Comparison of ENCODE assay signal across 12 cellular contexts in the genomic region with DNA sequence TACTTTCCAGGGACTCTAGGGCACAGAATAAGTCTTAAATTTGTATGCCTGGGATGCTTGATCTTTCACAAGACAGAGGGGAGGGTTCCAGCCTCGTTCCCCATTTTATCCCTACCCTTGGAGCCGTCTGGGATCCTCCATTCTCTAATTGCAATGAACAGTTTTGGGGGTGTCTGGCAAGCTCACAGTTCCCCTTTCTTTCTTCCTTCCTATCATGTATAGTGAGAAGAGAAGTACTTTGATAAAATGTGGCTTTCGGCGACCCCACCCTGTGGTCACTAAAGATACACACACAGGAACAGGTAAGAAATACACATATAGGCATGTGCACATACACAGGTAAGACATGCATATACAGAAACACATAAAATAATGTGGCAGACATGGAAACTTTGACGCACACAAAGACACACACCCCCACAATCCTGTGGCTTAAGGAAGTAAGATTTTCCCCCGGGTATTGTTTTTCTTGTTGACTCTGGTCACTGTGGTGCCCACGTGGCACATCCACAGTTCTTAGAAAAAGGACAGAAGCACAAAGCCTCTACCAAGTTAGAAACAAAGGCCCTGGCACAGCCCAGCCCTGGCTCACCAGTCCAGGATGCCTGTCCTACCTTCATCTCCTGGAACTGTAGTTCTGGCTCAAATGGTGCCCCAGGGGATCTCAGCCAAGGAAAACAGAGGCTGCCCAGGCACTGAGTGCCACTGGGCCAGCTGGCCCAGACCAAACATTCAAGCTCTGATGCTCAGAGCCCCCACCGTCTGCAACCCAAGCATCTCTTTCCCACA. TPM values are rescaled to one million over a fixed set of nuclear protein-coding genes. Genes with fewer than 3 reads are reported as not detected.
DNase-seq lines count a peak whose midpoint lies in the region; ATAC-seq and TF ChIP-seq lines count a peak whose summit lies in the region.
"Had no signal": no experiment of that assay in that cellular context is flagged by ENCODE, and none has a peak within 500 bp of the region (broad histone marks: within the 10 kb centered on the region; RNA-seq: fewer than 3 reads in every experiment).

No MANE protein-coding gene starts in this region.

- no peak overlapping the region for H3K4me3 ChIP-seq in left ventricle myocardium inferior
- no peak overlapping the region for H3K4me3 ChIP-seq in tibial artery
- no peak overlapping the region for H3K4me3 ChIP-seq in PC-9
- H3K4me3 ChIP-seq: psoas muscle had no signal

- no peak overlapping the region for H4K91ac ChIP-seq in H9 (ENCODE audit: insufficient read length, low read depth, low read length)

- no peaks in the 10 kb centered on the region for H3K27me3 Mint-ChIP-seq in activated CD8-positive, alpha-beta T cell treated with anti-CD3 and anti-CD28 coated beads for 36 hours
- H3K27me3 Mint-ChIP-seq in H9 (ENCODE audit: low read depth): peaks cover 16% of the 10 kb centered on the region

- H3K4me2 ChIP-seq in PC-9 (no peak overlapping the region), H9 (ENCODE audit: insufficient read depth, insufficient read length, low read length) (no peak overlapping the region)
- H3K4me2 ChIP-seq: KMS-11 had no signal

- no peaks in the 10 kb centered on the region for H3K9me3 ChIP-seq in left ventricle myocardium inferior (replicated peaks)
- no peaks in the 10 kb centered on the region for H3K9me3 ChIP-seq in tibial artery
- H3K9me3 ChIP-seq in PC-9 (ENCODE audit: insufficient read depth, low read depth): no peaks in the 10 kb centered on the region
- no peaks in the 10 kb centered on the region for H3K9me3 ChIP-seq in H9 (ENCODE audit: control insufficient read depth, low read depth, low read length)
- H3K9me3 ChIP-seq: psoas muscle had no signal

- no peaks in the 10 kb centered on the region for H3K9me2 ChIP-seq in PC-9 (ENCODE audit: insufficient read depth)

- H2BK120ac ChIP-seq in H9 (ENCODE audit: low read depth, low read length, poor library complexity, severe bottlenecking): no peak overlapping the region

- intact Hi-C loops in Right ventricle myocardium inferior (cut with DNase I) (no loop called here), left ventricle myocardium inferior (cut with micrococcal nuclease) (no loop called here), tibial artery (cut with DNase I; ENCODE audit: low total_unique reads) (loop anchor here (2.0 to 5.0 kb wide), 2 partner anchors 85 to 144 kb away; partner anchors contain the start of gene B4GALT1), PC-9 (cut with micrococcal nuclease; ENCODE audit: unreplicated experiment) (loop anchor here (2.0 kb wide), 1 partner anchor 24 kb away; no protein-coding TSS in a partner anchor)
- intact Hi-C loops in activated CD8-positive, alpha-beta T cell treated with anti-CD3 and anti-CD28 coated beads for 36 hours (cut with micrococcal nuclease): no loop called here

- TF ChIP-seq CTCF in left ventricle myocardium inferior (IDR thresholded peaks at IDR 0.05; ENCODE audit: borderline replicate concordance) (no peak), tibial artery (IDR thresholded peaks at IDR 0.05) (no peak), PC-9 (conservative IDR thresholded peaks at IDR 0.05) (no peak), H9 (conservative IDR thresholded peaks at IDR 0.05) (no peak)
- no peak for TF ChIP-seq CTCF in activated CD8-positive, alpha-beta T cell treated with anti-CD3 and anti-CD28 coated beads for 36 hours (IDR thresholded peaks at IDR 0.05)

- H3K27ac Mint-ChIP-seq in activated CD8-positive, alpha-beta T cell treated with anti-CD3 and anti-CD28 coated beads for 36 hours: peak overlapping the region; percentile 76
- H3K27ac Mint-ChIP-seq in H9: no peak overlapping the region

- H3K14ac ChIP-seq in H9 (ENCODE audit: insufficient read depth, low read length): no peak overlapping the region

- H3K4me3 Mint-ChIP-seq in activated CD8-positive, alpha-beta T cell treated with anti-CD3 and anti-CD28 coated beads for 36 hours: peak overlapping the region; percentile 2
- no peak overlapping the region; a peak in 1 of 5 replicates for H3K4me3 Mint-ChIP-seq in H9

- CTCF ChIA-PET in activated CD8-positive, alpha-beta T cell treated with anti-CD3 and anti-CD28 coated beads for 36 hours (lab: Charles Lee): interaction anchor here (0.6 to 3.1 kb wide), 5 partner anchors 11 to 143 kb away, joined by 3 to 25 read pairs (median 3); partner anchors contain the start of gene B4GALT1
- CTCF ChIA-PET in PC-9 (lab: Charles Lee): no interaction called here

- no peak overlapping the region for H2BK5ac ChIP-seq in H9 (ENCODE audit: insufficient read length, low read length)

- WGBS in H9 (ENCODE audit: extremely low coverage, insufficient read length, low lambda C conversion rate): no CpG with 5 or more reads among the region's 8 CpGs

- DNase-seq in Right ventricle myocardium inferior (ENCODE audit: missing footprints) (no peak), left ventricle myocardium inferior (no peak), kidney glomerular epithelial cell (lab: John Stamatoyannopoulos, UW) (peak; percentile 2), tibial artery (peak; percentile 41 to 76), PC-9 (no peak), H9 (no peak), NCI-H526 treated with DMSO at 0.1 percent for 48 hours (lab: John Stamatoyannopoulos, UW) (no peak)
- DNase-seq in activated CD8-positive, alpha-beta T cell treated with anti-CD3 and anti-CD28 coated beads for 36 hours: peak; percentile 39
- DNase-seq: AML-193, OCI-M1 had no signal

- no peaks in the 10 kb centered on the region for H3K23me2 ChIP-seq in H9 (ENCODE audit: insufficient read length, low read depth, low read length, poor library complexity, severe bottlenecking)

- no peaks in the 10 kb centered on the region for H3K36me3 Mint-ChIP-seq in activated CD8-positive, alpha-beta T cell treated with anti-CD3 and anti-CD28 coated beads for 36 hours (ENCODE audit: low read depth)
- no peaks in the 10 kb centered on the region; a peak in 1 of 7 replicates for H3K36me3 Mint-ChIP-seq in H9 (ENCODE audit: insufficient read depth in 1 of 3, low read depth in 3 of 3)

- H3K27ac ChIP-seq in left ventricle myocardium inferior (replicated peaks) (no peak overlapping the region), tibial artery (peak overlapping the region; percentile 6 to 37), PC-9 (no peak overlapping the region), H9 (ENCODE audit: insufficient read length, low read depth, low read length) (no peak overlapping the region)
- H3K27ac ChIP-seq: KMS-11, psoas muscle had no signal

- H2AFZ ChIP-seq in PC-9 (no peak overlapping the region), H9 (ENCODE audit: low read length) (no peak overlapping the region)

- no peak overlapping the region for H3K4ac ChIP-seq in H9 (ENCODE audit: low read depth, low read length)

- no peaks in the 10 kb centered on the region for H3K79me1 ChIP-seq in H9 (ENCODE audit: insufficient read depth, low read depth, low read length, poor library complexity, severe bottlenecking)

- no peaks in the 10 kb centered on the region for H3K27me3 ChIP-seq in left ventricle myocardium inferior (ENCODE audit: low read depth)
- H3K27me3 ChIP-seq in tibial artery: no peaks in the 10 kb centered on the region
- H3K27me3 ChIP-seq in PC-9 (ENCODE audit: insufficient read depth, low read depth): no peaks in the 10 kb centered on the region
- no peaks in the 10 kb centered on the region for H3K27me3 ChIP-seq in H9 (ENCODE audit: insufficient read depth, low read length)

- H3K23ac ChIP-seq in H9 (ENCODE audit: insufficient read length, low read depth, low read length): no peak overlapping the region

- no peak overlapping the region for H3K18ac ChIP-seq in H9 (ENCODE audit: insufficient read length, low read depth, low read length)

- H2BK20ac ChIP-seq in H9 (ENCODE audit: low read depth, low read length, poor library complexity, severe bottlenecking): no peak overlapping the region

- H3K56ac ChIP-seq in H9 (ENCODE audit: insufficient read length, low read depth, low read length): no peak overlapping the region

- H2BK12ac ChIP-seq in H9 (ENCODE audit: insufficient read length, low read depth, low read length): no peak overlapping the region

- H3K4me1 ChIP-seq in left ventricle myocardium inferior (peaks cover 26% of the 10 kb centered on the region), tibial artery (peaks cover 0 to 31% (median 24%) of the 10 kb centered on the region in 4 donors), PC-9 (replicated peaks; ENCODE audit: insufficient read depth) (peaks cover 17% of the 10 kb centered on the region), H9 (ENCODE audit: insufficient read depth, low read length) (no peaks in the 10 kb centered on the region)

- no peak overlapping the region for H2BK15ac ChIP-seq in H9 (ENCODE audit: low read depth, low read length)

- no peak overlapping the region for H3K9ac ChIP-seq in H9 (ENCODE audit: extremely low read depth, insufficient read length, low read length)
- H3K9ac ChIP-seq: KMS-11 had no signal

- peaks cover under 1% of the 10 kb centered on the region; the same call in 1 of the 2 replicates for H3F3A ChIP-seq in PC-9 (ENCODE audit: insufficient read depth, low read depth)

- H3K79me2 ChIP-seq in PC-9 (ENCODE audit: low read depth) (no peaks in the 10 kb centered on the region), H9 (ENCODE audit: insufficient read depth, low read length) (no peaks in the 10 kb centered on the region)

- peaks cover 14% of the 10 kb centered on the region for H3K4me1 Mint-ChIP-seq in activated CD8-positive, alpha-beta T cell treated with anti-CD3 and anti-CD28 coated beads for 36 hours (ENCODE audit: low read depth)
- H3K4me1 Mint-ChIP-seq in H9: no peaks in the 10 kb centered on the region

- H3T11ph ChIP-seq in H9 (ENCODE audit: low read length): no peak overlapping the region

- no TSS peak for BruUV-seq in PC-9 (replicated peaks; lab: Mats Ljungman, UMichigan)

- H4K8ac ChIP-seq in H9 (replicated peaks; ENCODE audit: insufficient read length, low read depth, low read length): no peak overlapping the region

- peaks cover 2% of the 10 kb centered on the region for H3K9me3 Mint-ChIP-seq in activated CD8-positive, alpha-beta T cell treated with anti-CD3 and anti-CD28 coated beads for 36 hours
- H3K9me3 Mint-ChIP-seq in H9: peaks cover 14 to 17% of the 10 kb centered on the region in 2 experiments

- no peak overlapping the region for H2AK5ac ChIP-seq in H9 (ENCODE audit: insufficient read length, low read length)

- no peak overlapping the region for H4K5ac ChIP-seq in H9 (ENCODE audit: insufficient read length, low read depth, low read length)

- H4K20me1 ChIP-seq in PC-9 (ENCODE audit: insufficient read depth) (no peaks in the 10 kb centered on the region), H9 (ENCODE audit: control insufficient read depth, insufficient read depth, insufficient read length) (no peaks in the 10 kb centered on the region)

- H3K36me3 ChIP-seq in left ventricle myocardium inferior (no peaks in the 10 kb centered on the region), tibial artery (no peaks in the 10 kb centered on the region), PC-9 (ENCODE audit: low read depth) (no peaks in the 10 kb centered on the region)

- ATAC-seq in Right ventricle myocardium inferior: peak; percentile 23
- ATAC-seq in activated CD8-positive, alpha-beta T cell treated with anti-CD3 and anti-CD28 coated beads for 36 hours: peak; percentile 24

- POLR2A ChIA-PET in activated CD8-positive, alpha-beta T cell treated with anti-CD3 and anti-CD28 coated beads for 36 hours (lab: Charles Lee): interaction anchor here (1.0 to 1.2 kb wide), 2 partner anchors 58 to 75 kb away, joined by 3 read pairs; partner anchors contain the start of gene DNAJA1
- POLR2A ChIA-PET in PC-9 (lab: Charles Lee; ENCODE audit: unreplicated experiment): no interaction called here

RNA-seq across cellular contexts. Expression of gene SMU1, which starts 6.3 kb away (rescaled TPM):
- total RNA-seq in Right ventricle myocardium inferior: 15.2 TPM
- 14.9 TPM for total RNA-seq in left ventricle myocardium inferior
- 10 to 100 TPM; 23.8 to 23.9 TPM for total RNA-seq in activated CD8-positive, alpha-beta T cell treated with anti-CD3 and anti-CD28 coated beads for 36 hours
- 12.6 and 14.5 TPM in 2 replicates for total RNA-seq in PC-9 (2021)
- total RNA-seq in H9 (2021): 26.3 and 26.9 TPM in 2 replicates

RNA-seq across cellular contexts. Expression of gene DNAJA1, which starts 57.7 kb away (rescaled TPM):
- total RNA-seq in Right ventricle myocardium inferior: 82.3 TPM
- total RNA-seq in left ventricle myocardium inferior: 88.0 TPM
- total RNA-seq in activated CD8-positive, alpha-beta T cell treated with anti-CD3 and anti-CD28 coated beads for 36 hours: 100 to 1,000 TPM; 139 to 143 TPM
- 78.0 and 88.4 TPM in 2 replicates for total RNA-seq in PC-9 (2021)
- 217 and 218 TPM in 2 replicates for total RNA-seq in H9 (2021)

Comparison
In these comparisons a context has a peak if more than half of its experiments do, and no peak if none do; other contexts are left out.
1. DNase-seq: peak in activated CD8-positive, alpha-beta T cell treated with anti-CD3 and anti-CD28 coated beads for 36 hours (single experiment), kidney glomerular epithelial cell (single experiment) and tibial artery (2 of 2); none in Right ventricle myocardium inferior (single experiment), left ventricle myocardium inferior (single experiment), PC-9 (0 of 2), H9 (single experiment) and NCI-H526 treated with DMSO at 0.1 percent for 48 hours (single experiment).
2. H3K27ac ChIP-seq: peak in tibial artery (2 of 2); none in left ventricle myocardium inferior (single experiment), PC-9 (single experiment) and H9 (single experiment).
3. intact Hi-C loops: an anchor here in tibial artery (2.0 to 5.0 kb wide) and PC-9 (2.0 kb wide); none called in Right ventricle myocardium inferior, left ventricle myocardium inferior and activated CD8-positive, alpha-beta T cell treated with anti-CD3 and anti-CD28 coated beads for 36 hours.